26 cellular contexts compared by ENCODE assay signal in genomic region chr21:39142972-39143371, GRCh38.
"Had no signal": no experiment of that assay in that cellular context is flagged by ENCODE, and none has a peak within 500 bp of the region (broad histone marks: within the 10 kb centered on the region; RNA-seq: fewer than 3 reads in every experiment).

No MANE protein-coding gene starts in this region.

- H2AFZ ChIP-seq: parathyroid adenoma had no signal

- H3K4me1 ChIP-seq: left ventricle myocardium inferior, parathyroid adenoma, testis, thyroid gland, upper lobe of left lung had no signal

- H3K27ac Mint-ChIP-seq: mesothelial cell of epicardium; natural killer cell treated with Interleukin-12 subunit alpha and Interleukin-12 subunit beta and Interleukin-15 and Interleukin-18, amount 100 ng/mL, for 72 hours; stimulated activated naive B cell treated with anti-CD40 and anti-IgM and Interleukin-4, amounts not matched to agents 10 μg/mL and 1 μg/mL and 100 μg/mL, for 72 hours had no signal

- DNase-seq: islet precursor cell; left ventricle myocardium inferior; mesendoderm; naive thymus-derived CD4-positive, alpha-beta T cell; occipital lobe; retina; right cardiac atrium; stimulated activated CD4-positive, alpha-beta T cell treated with anti-CD3 and anti-CD28 coated beads, Interleukin-12 subunit alpha, Interleukin-12 subunit beta, amount 100 ng/mL, for 4 hours; stimulated activated CD4-positive, alpha-beta T cell treated with anti-CD3 and anti-CD28 coated beads, Interleukin-15, amount 100 ng/mL, for 24 hours; stimulated activated CD4-positive, alpha-beta T cell treated with anti-CD3 and anti-CD28 coated beads, Interleukin-2, amount 100 ng/mL, for 24 hours; stimulated activated CD4-positive, alpha-beta T cell treated with anti-CD3 and anti-CD28 coated beads, Interleukin-4, amount 100 ng/mL, for 1 hour; stimulated activated naive B cell treated with anti-CD40 and anti-IgM and Interleukin-4, amounts not matched to agents 10 μg/mL and 1 μg/mL and 100 μg/mL, for 72 hours; stimulated activated naive CD8-positive, alpha-beta T cell treated with anti-CD3 and anti-CD28 coated beads, Interleukin-15, Interleukin-2, amounts not matched to agents 100 U/mL and 50 U/mL, for 24 hours; stomach; testis; thyroid gland; transverse colon; upper lobe of left lung had no signal

- H3K4me3 Mint-ChIP-seq: mesothelial cell of epicardium; naive thymus-derived CD4-positive, alpha-beta T cell; natural killer cell treated with Interleukin-12 subunit alpha and Interleukin-12 subunit beta and Interleukin-15 and Interleukin-18, amount 100 ng/mL, for 72 hours; neural crest cell; stimulated activated naive B cell treated with anti-CD40 and anti-IgM and Interleukin-4, amounts not matched to agents 10 μg/mL and 1 μg/mL and 100 μg/mL, for 72 hours had no signal

- H3K36me3 ChIP-seq: left ventricle myocardium inferior, stomach, thyroid gland, transverse colon, upper lobe of left lung, vagina had no signal

- H3K9ac ChIP-seq: parathyroid adenoma had no signal

- H3K27ac ChIP-seq: left ventricle myocardium inferior, parathyroid adenoma, skin epidermis, stomach, testis, thyroid gland, transverse colon, upper lobe of left lung, vagina had no signal

- H3K9me3 Mint-ChIP-seq: natural killer cell treated with Interleukin-12 subunit alpha and Interleukin-12 subunit beta and Interleukin-15 and Interleukin-18, amount 100 ng/mL, for 72 hours had no signal

- H3K79me2 ChIP-seq: parathyroid adenoma had no signal

- H3K27me3 ChIP-seq: stomach, testis, thyroid gland, transverse colon, upper lobe of left lung, vagina had no signal

- ATAC-seq: naive thymus-derived CD4-positive, alpha-beta T cell; natural killer cell treated with Interleukin-12 subunit alpha and Interleukin-12 subunit beta and Interleukin-15 and Interleukin-18, amount 100 ng/mL, for 72 hours; right cardiac atrium; sciatic nerve; stimulated activated naive B cell treated with anti-CD40 and anti-IgM and Interleukin-4, amounts not matched to agents 10 μg/mL and 1 μg/mL and 100 μg/mL, for 72 hours; stimulated activated naive CD8-positive, alpha-beta T cell treated with anti-CD3 and anti-CD28 coated beads, Interleukin-15, Interleukin-2, amounts not matched to agents 100 U/mL and 50 U/mL, for 24 hours had no signal

- H3K27me3 Mint-ChIP-seq: stimulated activated naive B cell treated with anti-CD40 and anti-IgM and Interleukin-4, amounts not matched to agents 10 μg/mL and 1 μg/mL and 100 μg/mL, for 72 hours had no signal

- H3K9me3 ChIP-seq: testis, thyroid gland, transverse colon, upper lobe of left lung, vagina had no signal

- H3K36me3 Mint-ChIP-seq: naive thymus-derived CD4-positive, alpha-beta T cell; natural killer cell treated with Interleukin-12 subunit alpha and Interleukin-12 subunit beta and Interleukin-15 and Interleukin-18, amount 100 ng/mL, for 72 hours; stimulated activated naive B cell treated with anti-CD40 and anti-IgM and Interleukin-4, amounts not matched to agents 10 μg/mL and 1 μg/mL and 100 μg/mL, for 72 hours had no signal

- H3K4me3 ChIP-seq: left ventricle myocardium inferior, lung, skin epidermis, stomach, testis, thyroid gland, transverse colon, upper lobe of left lung, vagina had no signal

- H3K4me1 Mint-ChIP-seq: stimulated activated naive B cell treated with anti-CD40 and anti-IgM and Interleukin-4, amounts not matched to agents 10 μg/mL and 1 μg/mL and 100 μg/mL, for 72 hours had no signal
